Comparison of ENCODE assay signal across 22 cellular contexts in the genomic region with DNA sequence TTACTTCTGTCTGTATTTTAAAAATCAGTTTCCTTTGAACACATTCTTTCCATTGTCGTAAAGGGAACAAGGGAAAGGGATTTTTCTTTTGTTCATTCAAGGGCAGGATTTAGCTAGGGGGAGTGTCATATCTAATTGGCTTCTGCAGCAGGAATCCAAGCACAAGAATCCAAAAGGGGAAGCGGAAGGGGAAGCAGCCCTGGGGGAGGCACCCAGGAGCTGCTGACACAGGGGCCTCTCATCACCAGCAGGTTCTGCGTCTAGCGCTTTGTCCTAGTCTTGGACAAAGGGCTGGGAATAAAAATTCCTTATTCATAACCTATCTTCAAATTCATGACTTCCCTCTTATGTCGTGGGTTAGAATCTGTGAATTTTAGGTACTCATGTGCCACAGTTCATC. TPM values are rescaled to one million over a fixed set of nuclear protein-coding genes. Genes with fewer than 3 reads are reported as not detected.
A peak's percentile ranks its signal among the peaks of the same experiment; 100 is the strongest.
DNase-seq lines count a peak whose midpoint lies in the region; ATAC-seq, FAIRE-seq and TF ChIP-seq lines count a peak whose summit lies in the region.
"Had no signal": no experiment of that assay in that cellular context is flagged by ENCODE, and none has a peak within 500 bp of the region (broad histone marks: within the 10 kb centered on the region; RNA-seq: fewer than 3 reads in every experiment).

No MANE protein-coding gene starts in this region.

- FAIRE-seq in K562 (lab: Jason Lieb, UNC) = no peak

- peak overlapping the region; percentile 6 for H3K27ac Mint-ChIP-seq in activated CD4-positive, alpha-beta T cell treated with anti-CD3 and anti-CD28 coated beads, Interleukin-2, amount 10 ng/mL, durations not matched to agents 7 days and 5 days

- H2AFZ ChIP-seq in K562 (ENCODE audit: low read depth, low read length) = no peak overlapping the region

- no peaks in the 10 kb centered on the region for H3K27me3 Mint-ChIP-seq in activated CD4-positive, alpha-beta T cell treated with anti-CD3 and anti-CD28 coated beads, Interleukin-2, amount 10 ng/mL, durations not matched to agents 7 days and 5 days

- H3K36me3 Mint-ChIP-seq in activated CD4-positive, alpha-beta T cell treated with anti-CD3 and anti-CD28 coated beads, Interleukin-2, amount 10 ng/mL, durations not matched to agents 7 days and 5 days (ENCODE audit: low read depth) = peaks cover 78% of the 10 kb centered on the region

- TF ChIP-seq CTCF in K562 (IDR thresholded peaks at IDR 0.05 in 2 of 3, conservative IDR thresholded peaks at IDR 0.05 in 1 of 3; ENCODE audit: insufficient read depth in 2 of 3, low read depth in 1 of 3, low read length in 3 of 3) = no peak

- POLR2A ChIA-PET in activated CD4-positive, alpha-beta T cell treated with anti-CD3 and anti-CD28 coated beads, Interleukin-2, amount 10 ng/mL, durations not matched to agents 7 days and 5 days (lab: Charles Lee) = interaction anchor here (0.6 kb wide), 1 partner anchor 28 kb away, joined by 6 read pairs; no protein-coding TSS in a partner anchor
- POLR2A ChIA-PET in K562 (lab: Yijun Ruan, JAX) = interaction anchor here (0.5 to 2.2 kb wide), 3 partner anchors 12 to 107 kb away, joined by 3 to 5 read pairs (median 3); no protein-coding TSS in a partner anchor

- H3K4me3 Mint-ChIP-seq in activated CD4-positive, alpha-beta T cell treated with anti-CD3 and anti-CD28 coated beads, Interleukin-2, amount 10 ng/mL, durations not matched to agents 7 days and 5 days = no peak overlapping the region
- H3K4me3 Mint-ChIP-seq: activated T-cell treated with anti-CD3 and anti-CD28 coated beads, Interleukin-2, amount 50 U/mL, for 4 hours had no signal

- H3K79me2 ChIP-seq in K562 (ENCODE audit: control insufficient read depth, insufficient read depth, low read length) = peaks cover 2% of the 10 kb centered on the region; the same call in 1 of the 3 replicates

- no TSS peak for BruUV-seq in K562 (replicated peaks; lab: Mats Ljungman, UMichigan)

- peaks cover 91% of the 10 kb centered on the region for H3K36me3 ChIP-seq in K562 (ENCODE audit: control insufficient read depth, insufficient read depth, low read length)
- H3K36me3 ChIP-seq: uterus had no signal

- WGBS in K562 (ENCODE audit: insufficient coverage, low coverage, missing lambda C conversion rate) = 94% methylated on average over 5 of the region's 5 CpGs

- no peak overlapping the region for H3K27ac ChIP-seq in K562 (ENCODE audit: extremely low read depth, low read depth, low read length)
- H3K27ac ChIP-seq in layer of hippocampus (ENCODE audit: low read depth, low read length) = peak overlapping the region; percentile 13
- H3K27ac ChIP-seq: esophagus squamous epithelium, KMS-11, uterus had no signal

- TF ChIP-seq RAD21 in K562 (CRISPR knock-in tag; conservative IDR thresholded peaks at IDR 0.05 in 1 of 2, IDR thresholded peaks at IDR 0.05 in 1 of 2) = no peak

- DNase-seq in activated CD4-positive, alpha-beta T cell treated with anti-CD3 and anti-CD28 coated beads, Interleukin-2, amount 10 ng/mL, durations not matched to agents 7 days and 5 days = no peak
- no peak for DNase-seq in activated CD4-positive, alpha-beta T cell treated with anti-CD3 and anti-CD28 coated beads, Interleukin-2, amount 50 U/mL, for 1 hour
- DNase-seq in K562 (ENCODE audit: extremely low read depth in 1 of 4, low spot score in 3 of 4) = no peak
- DNase-seq in sciatic nerve (ENCODE audit: low spot score) = no peak
- no peak for DNase-seq in NCI-H1092 treated with DMSO at 0.1 percent for 48 hours (lab: John Stamatoyannopoulos, UW)
- DNase-seq: activated CD4-positive, CD25-positive, alpha-beta regulatory T cell treated with anti-CD3 and anti-CD28 coated beads, Interleukin-2, amount 50 U/mL, for 72 hours; activated CD8-positive, alpha-beta memory T cell treated with anti-CD3 and anti-CD28 coated beads for 24 hours; activated naive CD4-positive, alpha-beta T cell treated with anti-CD3 and anti-CD28 coated beads, Interleukin-2, amount 50 U/mL, for 16 hours; activated T-cell treated with anti-CD3 and anti-CD28 coated beads, Interleukin-2, amount 50 U/mL, for 4 hours; central memory CD4-positive, alpha-beta T cell; esophagus squamous epithelium; NCI-H1048; NCI-H2029 treated with DMSO at 0.1 percent for 48 hours; NCI-H446 treated with DMSO at 0.1 percent for 48 hours; occipital lobe; RPMI8226; T-helper 9 cell; uterus had no signal

- no peak for ATAC-seq in K562
- peak; percentile 68 for ATAC-seq in sciatic nerve
- ATAC-seq in GM21367 (IDR thresholded peaks at IDR 0.05; ENCODE audit: unreplicated experiment) = no peak
- no peak for ATAC-seq in HG02623 (IDR thresholded peaks at IDR 0.05; ENCODE audit: unreplicated experiment)
- ATAC-seq: activated T-cell treated with anti-CD3 and anti-CD28 coated beads, Interleukin-2, amount 50 U/mL, for 4 hours had no signal

- intact Hi-C loops in K562 (cut with micrococcal nuclease) (no loop called here), sciatic nerve (cut with DNase I) (no loop called here)

- in situ Hi-C loops in K562 (cut with MboI) = no loop called here

- TF ChIP-seq EP300 in K562 (IDR thresholded peaks at IDR 0.05; ENCODE audit: low read length) = no peak

- H3K9me1 ChIP-seq in K562 (ENCODE audit: control insufficient read depth, insufficient read depth, low read length) = no peaks in the 10 kb centered on the region

- no peak overlapping the region for H3K9ac ChIP-seq in K562 (ENCODE audit: insufficient read depth in 1 of 2, low read depth in 2 of 2, low read length in 2 of 2)
- H3K9ac ChIP-seq: KMS-11 had no signal

- no peak overlapping the region for H3K4me2 ChIP-seq in K562 (ENCODE audit: insufficient read depth, low read length)
- H3K4me2 ChIP-seq: KMS-11 had no signal

- no peaks in the 10 kb centered on the region for H3K4me1 ChIP-seq in K562 (replicated peaks in 1 of 2; ENCODE audit: control insufficient read depth in 2 of 2, insufficient read depth in 2 of 2, low read length in 2 of 2)
- H3K4me1 ChIP-seq: esophagus squamous epithelium, uterus had no signal

- no peaks in the 10 kb centered on the region for H4K20me1 ChIP-seq in K562 (replicated peaks; ENCODE audit: control insufficient read depth, insufficient read depth, low read length)

- H3K27me3 ChIP-seq in K562 (ENCODE audit: control insufficient read depth in 2 of 2, insufficient read depth in 2 of 2, low read length in 2 of 2) (no peaks in the 10 kb centered on the region), layer of hippocampus (ENCODE audit: control insufficient read depth, insufficient read depth, low read length) (no peaks in the 10 kb centered on the region)
- H3K27me3 ChIP-seq: esophagus squamous epithelium, uterus had no signal

- no peaks in the 10 kb centered on the region for H3K9me3 ChIP-seq in K562 (replicated peaks; ENCODE audit: control insufficient read depth, insufficient read depth, low read depth, low read length)
- H3K9me3 ChIP-seq: esophagus squamous epithelium, uterus had no signal

- H3K9me3 Mint-ChIP-seq in activated CD4-positive, alpha-beta T cell treated with anti-CD3 and anti-CD28 coated beads, Interleukin-2, amount 10 ng/mL, durations not matched to agents 7 days and 5 days = no peaks in the 10 kb centered on the region
- H3K9me3 Mint-ChIP-seq: activated T-cell treated with anti-CD3 and anti-CD28 coated beads, Interleukin-2, amount 50 U/mL, for 4 hours had no signal

- CTCF ChIA-PET in activated CD4-positive, alpha-beta T cell treated with anti-CD3 and anti-CD28 coated beads, Interleukin-2, amount 10 ng/mL, durations not matched to agents 7 days and 5 days (lab: Charles Lee) = interaction anchor here (0.6 to 1.0 kb wide), 2 partner anchors 18 kb away, joined by 3 read pairs; no protein-coding TSS in a partner anchor
- CTCF ChIA-PET in K562 (lab: Yijun Ruan, JAX; ENCODE audit: low intra/inter-chr PET ratio) = no interaction called here

- peaks cover 7% of the 10 kb centered on the region for H3K4me1 Mint-ChIP-seq in activated CD4-positive, alpha-beta T cell treated with anti-CD3 and anti-CD28 coated beads, Interleukin-2, amount 10 ng/mL, durations not matched to agents 7 days and 5 days

- no peak for TF ChIP-seq POLR2A in K562 (conservative IDR thresholded peaks at IDR 0.05)

- no peak overlapping the region for H3K4me3 ChIP-seq in K562
- H3K4me3 ChIP-seq: esophagus squamous epithelium, uterus had no signal

RNA-seq across cellular contexts. Expression of a gene that starts 13.7 kb away (rescaled TPM):
- 10 to 100 TPM; 35.8 to 38.9 TPM for total RNA-seq in activated CD4-positive, alpha-beta T cell treated with anti-CD3 and anti-CD28 coated beads, Interleukin-2, amount 10 ng/mL, durations not matched to agents 7 days and 5 days
- total RNA-seq in K562 (2011; cell fraction: chromatin; rRNA removed; ENCODE audit: low replicate concordance) = 21.4 and 26.8 TPM in 2 replicates
- 10.3 and 11.1 TPM in 2 replicates for total RNA-seq in K562 (2011; cell fraction: nucleolus; rRNA removed)
- total RNA-seq in K562 (2011; cell fraction: nucleoplasm; rRNA removed) = 12.0 and 12.4 TPM in 2 replicates
- total RNA-seq in K562 (2014; rRNA removed) (14.4 and 15.8 TPM in 2 replicates), K562 (2014; rRNA removed; fragmentation: Illumina TruSeq; extraction: Trizol) (17.7 and 19.6 TPM in 2 replicates), K562 (2015; rRNA removed; fragmentation: Illumina TruSeq; extraction: Trizol) (20.9 and 23.2 TPM in 2 replicates), K562 (2021) (17.2 and 19.4 TPM in 2 replicates), sciatic nerve (25.9 TPM)
- polyA plus RNA-seq in K562 (2011; rRNA removed) (15.9 and 23.2 TPM in 2 replicates), K562 (2014; fragmentation: Illumina TruSeq; extraction: Trizol) (21.7 and 24.9 TPM in 2 replicates), K562 (2014; fragmentation: Nextera tagmentation; extraction: Ambion mirVana) (1 to 10 TPM; 3.8 to 4.5 TPM), K562 (2014; rRNA removed) (14.5 and 16.9 TPM in 2 replicates)
- 11.5 and 12.3 TPM in 2 replicates for polyA plus RNA-seq in K562 (2011; cell fraction: cytosol; rRNA removed)
- 11.6 and 14.1 TPM in 2 replicates for polyA plus RNA-seq in K562 (2011; cell fraction: nucleus; rRNA removed)
- polyA plus RNA-seq in K562 (2012) = 17.4 and 19.0 TPM in 2 replicates
- 29.0 and 42.9 TPM in 2 replicates for polyA minus RNA-seq in K562 (2011; rRNA and poly(A)+ RNA removed)
- 10.7 and 18.6 TPM in 2 replicates for polyA minus RNA-seq in K562 (2011; cell fraction: cytosol; rRNA and poly(A)+ RNA removed)
- polyA minus RNA-seq in K562 (2011; cell fraction: nucleus; rRNA and poly(A)+ RNA removed) = 4.7 and 6.1 TPM in 2 replicates

RNA-seq across cellular contexts. Expression of a gene that starts 36.5 kb away (rescaled TPM):
- total RNA-seq in activated CD4-positive, alpha-beta T cell treated with anti-CD3 and anti-CD28 coated beads, Interleukin-2, amount 10 ng/mL, durations not matched to agents 7 days and 5 days = 1 to 10 TPM; 8.1 to 8.4 TPM
- total RNA-seq in K562 (2011; cell fraction: chromatin; rRNA removed; ENCODE audit: low replicate concordance) = 15.8 and 23.9 TPM in 2 replicates
- total RNA-seq in K562 (2011; cell fraction: nucleolus; rRNA removed) = 10.9 and 11.7 TPM in 2 replicates
- 18.0 and 24.7 TPM in 2 replicates for total RNA-seq in K562 (2011; cell fraction: nucleoplasm; rRNA removed)
- total RNA-seq in K562 (2014; rRNA removed) (4.1 and 6.3 TPM in 2 replicates), K562 (2014; rRNA removed; fragmentation: Illumina TruSeq; extraction: Trizol) (8.5 and 9.8 TPM in 2 replicates), K562 (2015; rRNA removed; fragmentation: Illumina TruSeq; extraction: Trizol) (7.1 and 8.2 TPM in 2 replicates), K562 (2021) (10.3 and 10.4 TPM in 2 replicates), sciatic nerve (15.7 TPM)
- polyA plus RNA-seq in K562 (2011; rRNA removed) (14.0 and 17.4 TPM in 2 replicates), K562 (2014; fragmentation: Illumina TruSeq; extraction: Trizol) (6.6 and 8.2 TPM in 2 replicates), K562 (2014; fragmentation: Nextera tagmentation; extraction: Ambion mirVana) (1 to 10 TPM; 3.5 to 9.3 TPM), K562 (2014; rRNA removed) (6.3 and 8.1 TPM in 2 replicates)
- 7.7 and 9.2 TPM in 2 replicates for polyA plus RNA-seq in K562 (2011; cell fraction: cytosol; rRNA removed)
- 14.9 and 16.2 TPM in 2 replicates for polyA plus RNA-seq in K562 (2011; cell fraction: nucleus; rRNA removed)
- 6.9 and 17.7 TPM in 2 replicates for polyA plus RNA-seq in K562 (2012)
- polyA minus RNA-seq in K562 (2011; rRNA and poly(A)+ RNA removed) = 9.0 and 11.6 TPM in 2 replicates
- polyA minus RNA-seq in K562 (2011; cell fraction: cytosol; rRNA and poly(A)+ RNA removed) = 5.0 and 10.1 TPM in 2 replicates
- polyA minus RNA-seq in K562 (2011; cell fraction: nucleus; rRNA and poly(A)+ RNA removed) = 10.9 and 12.1 TPM in 2 replicates
